ENCODE assay signal across 15 cellular contexts in the genomic region with DNA sequence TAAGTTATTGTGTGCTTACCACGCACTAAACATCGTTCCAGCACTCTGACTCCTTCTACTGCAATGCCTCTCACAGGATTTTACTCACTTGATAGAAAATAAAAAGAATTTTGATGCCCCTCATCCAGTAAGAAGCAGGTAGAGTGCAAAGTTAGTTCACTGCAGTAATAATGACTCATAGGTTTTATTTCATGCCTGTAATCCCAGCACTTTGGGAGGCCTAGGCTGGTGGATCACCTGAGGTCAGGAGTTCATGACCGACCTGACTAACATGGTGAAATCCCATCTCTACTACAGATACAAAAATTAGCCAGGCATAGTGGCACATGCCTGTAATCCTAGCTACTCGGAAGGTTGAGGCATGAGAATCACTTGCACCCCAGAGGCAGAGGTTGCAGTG.
A peak's percentile ranks its signal among the peaks of the same experiment; 100 is the strongest.
DNase-seq lines count a peak whose midpoint lies in the region; ATAC-seq and TF ChIP-seq lines count a peak whose summit lies in the region.
"Had no signal": no experiment of that assay in that cellular context is flagged by ENCODE, and none has a peak within 500 bp of the region (broad histone marks: within the 10 kb centered on the region; RNA-seq: fewer than 3 reads in every experiment).

No MANE protein-coding gene starts in this region.

- no peak for TF ChIP-seq POLR2A in breast epithelium (IDR thresholded peaks at IDR 0.05)

- no peaks in the 10 kb centered on the region for H3K4me1 ChIP-seq in breast epithelium
- H3K4me1 ChIP-seq: HAP-1 had no signal

- H3K27me3 ChIP-seq in breast epithelium, result no peaks in the 10 kb centered on the region
- H3K27me3 ChIP-seq: BLaER1 treated with 17β-estradiol and CSF1 and Interleukin-3, amounts not matched to agents 10 nM and 100 nM had no signal

- TF ChIP-seq CTCF in MCF 10A (IDR thresholded peaks at IDR 0.05; ENCODE audit: unreplicated experiment), result no peak
- no peak for TF ChIP-seq CTCF in breast epithelium (IDR thresholded peaks at IDR 0.05)
- no peak for TF ChIP-seq CTCF in epithelial cell of esophagus (IDR thresholded peaks at IDR 0.05; ENCODE audit: insufficient read depth, low read depth, low read length, missing control alignments)

- H3K9me3 ChIP-seq in breast epithelium, result no peaks in the 10 kb centered on the region
- H3K9me3 ChIP-seq: BLaER1 treated with 17β-estradiol and CSF1 and Interleukin-3, amounts not matched to agents 10 nM and 100 nM; HAP-1 had no signal

- no peak overlapping the region for H3K4me3 Mint-ChIP-seq in MCF 10A (ENCODE audit: unreplicated experiment)
- H3K4me3 Mint-ChIP-seq: CD4-positive, CD25-positive, alpha-beta regulatory T cell had no signal

- H3K36me3 ChIP-seq in breast epithelium, result no peaks in the 10 kb centered on the region
- H3K36me3 ChIP-seq: BLaER1 treated with 17β-estradiol and CSF1 and Interleukin-3, amounts not matched to agents 10 nM and 100 nM; HAP-1 had no signal

- CTCF ChIA-PET in MCF 10A (lab: Yijun Ruan, JAX), result interaction anchor here (0.6 to 1.6 kb wide), 2 partner anchors 18 kb away, joined by 3 to 5 read pairs; no protein-coding TSS in a partner anchor

- BruUV-seq in MCF 10A (replicated peaks; lab: Mats Ljungman, UMichigan), result no TSS peak

- no peaks in the 10 kb centered on the region for H3K4me1 Mint-ChIP-seq in MCF 10A (ENCODE audit: insufficient read depth, unreplicated experiment)
- H3K4me1 Mint-ChIP-seq: CD4-positive, CD25-positive, alpha-beta regulatory T cell had no signal

- intact Hi-C loops in MCF 10A (cut with micrococcal nuclease), result no loop called here
- intact Hi-C loops in breast epithelium (cut with DNase I; ENCODE audit: low total_unique reads), result no loop called here

- H3K36me3 Mint-ChIP-seq in MCF 10A (ENCODE audit: insufficient read depth, unreplicated experiment), result no peaks in the 10 kb centered on the region
- H3K36me3 Mint-ChIP-seq: CD4-positive, CD25-positive, alpha-beta regulatory T cell had no signal

- H3K27ac Mint-ChIP-seq in MCF 10A (ENCODE audit: low read depth, unreplicated experiment), result no peak overlapping the region
- H3K27ac Mint-ChIP-seq: CD4-positive, CD25-positive, alpha-beta regulatory T cell had no signal

- no peaks in the 10 kb centered on the region for H3K27me3 Mint-ChIP-seq in MCF 10A (ENCODE audit: insufficient read depth, unreplicated experiment)

- no peak overlapping the region for H3K4me3 ChIP-seq in breast epithelium
- H3K4me3 ChIP-seq in epithelial cell of esophagus (ENCODE audit: low read length), result no peak overlapping the region
- H3K4me3 ChIP-seq: BLaER1 treated with 17β-estradiol and CSF1 and Interleukin-3, amounts not matched to agents 10 nM and 100 nM; HAP-1 had no signal

- DNase-seq in MCF 10A (ENCODE audit: unreplicated experiment) (peak; percentile 14), breast epithelium (ENCODE audit: low spot score in 2 of 2) (no peak), epithelial cell of esophagus (ENCODE audit: low read depth) (peak; percentile 16), left lobe of liver (ENCODE audit: low spot score) (no peak), RKO (ENCODE audit: low spot score) (no peak)
- DNase-seq: 8988T; ACHN; Calu3; CD4-positive, CD25-positive, alpha-beta regulatory T cell; DMS 273 treated with DMSO at 0.1 percent for 48 hours had no signal

- POLR2A ChIA-PET in MCF 10A (lab: Yijun Ruan, JAX), result no interaction called here

- peak; percentile 43 for ATAC-seq in left lobe of liver
- no peak for ATAC-seq in SK-N-SH treated with all-trans-retinoic acid at 6 μM for 48 hours
- no peak for ATAC-seq in HG03520 (IDR thresholded peaks at IDR 0.05; ENCODE audit: unreplicated experiment)
- ATAC-seq: HepG2 had no signal

- no peaks in the 10 kb centered on the region for H3K9me3 Mint-ChIP-seq in MCF 10A (ENCODE audit: unreplicated experiment)

- no peak overlapping the region for H3K27ac ChIP-seq in breast epithelium
- H3K27ac ChIP-seq: BLaER1 treated with 17β-estradiol and CSF1 and Interleukin-3, amounts not matched to agents 10 nM and 100 nM had no signal

TF ChIP-seq in SK-N-SH treated with all-trans-retinoic acid at 6 μM for 48 hours, 23 proteins besides CTCF, POLR2A, EP300 and RAD21:
- TF ChIP-seq, protein P1, sequence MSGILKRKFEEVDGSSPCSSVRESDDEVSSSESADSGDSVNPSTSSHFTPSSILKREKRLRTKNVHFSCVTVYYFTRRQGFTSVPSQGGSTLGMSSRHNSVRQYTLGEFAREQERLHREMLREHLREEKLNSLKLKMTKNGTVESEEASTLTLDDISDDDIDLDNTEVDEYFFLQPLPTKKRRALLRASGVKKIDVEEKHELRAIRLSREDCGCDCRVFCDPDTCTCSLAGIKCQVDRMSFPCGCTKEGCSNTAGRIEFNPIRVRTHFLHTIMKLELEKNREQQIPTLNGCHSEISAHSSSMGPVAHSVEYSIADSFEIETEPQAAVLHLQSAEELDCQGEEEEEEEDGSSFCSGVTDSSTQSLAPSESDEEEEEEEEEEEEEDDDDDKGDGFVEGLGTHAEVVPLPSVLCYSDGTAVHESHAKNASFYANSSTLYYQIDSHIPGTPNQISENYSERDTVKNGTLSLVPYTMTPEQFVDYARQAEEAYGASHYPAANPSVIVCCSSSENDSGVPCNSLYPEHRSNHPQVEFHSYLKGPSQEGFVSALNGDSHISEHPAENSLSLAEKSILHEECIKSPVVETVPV (CRISPR knock-in tag; IDR thresholded peaks at IDR 0.05), result no peak
- TF ChIP-seq ZNF70 (CRISPR knock-in tag; IDR thresholded peaks at IDR 0.05) (no peak), ZFP3 (CRISPR knock-in tag; IDR thresholded peaks at IDR 0.05) (no peak), GLIS3 (CRISPR knock-in tag; IDR thresholded peaks at IDR 0.05) (no peak), ZNF565 (CRISPR knock-in tag; conservative IDR thresholded peaks at IDR 0.05; ENCODE audit: low read depth) (no peak), CSDC2 (CRISPR knock-in tag; IDR thresholded peaks at IDR 0.05) (no peak)
- TF ChIP-seq, protein P2, sequence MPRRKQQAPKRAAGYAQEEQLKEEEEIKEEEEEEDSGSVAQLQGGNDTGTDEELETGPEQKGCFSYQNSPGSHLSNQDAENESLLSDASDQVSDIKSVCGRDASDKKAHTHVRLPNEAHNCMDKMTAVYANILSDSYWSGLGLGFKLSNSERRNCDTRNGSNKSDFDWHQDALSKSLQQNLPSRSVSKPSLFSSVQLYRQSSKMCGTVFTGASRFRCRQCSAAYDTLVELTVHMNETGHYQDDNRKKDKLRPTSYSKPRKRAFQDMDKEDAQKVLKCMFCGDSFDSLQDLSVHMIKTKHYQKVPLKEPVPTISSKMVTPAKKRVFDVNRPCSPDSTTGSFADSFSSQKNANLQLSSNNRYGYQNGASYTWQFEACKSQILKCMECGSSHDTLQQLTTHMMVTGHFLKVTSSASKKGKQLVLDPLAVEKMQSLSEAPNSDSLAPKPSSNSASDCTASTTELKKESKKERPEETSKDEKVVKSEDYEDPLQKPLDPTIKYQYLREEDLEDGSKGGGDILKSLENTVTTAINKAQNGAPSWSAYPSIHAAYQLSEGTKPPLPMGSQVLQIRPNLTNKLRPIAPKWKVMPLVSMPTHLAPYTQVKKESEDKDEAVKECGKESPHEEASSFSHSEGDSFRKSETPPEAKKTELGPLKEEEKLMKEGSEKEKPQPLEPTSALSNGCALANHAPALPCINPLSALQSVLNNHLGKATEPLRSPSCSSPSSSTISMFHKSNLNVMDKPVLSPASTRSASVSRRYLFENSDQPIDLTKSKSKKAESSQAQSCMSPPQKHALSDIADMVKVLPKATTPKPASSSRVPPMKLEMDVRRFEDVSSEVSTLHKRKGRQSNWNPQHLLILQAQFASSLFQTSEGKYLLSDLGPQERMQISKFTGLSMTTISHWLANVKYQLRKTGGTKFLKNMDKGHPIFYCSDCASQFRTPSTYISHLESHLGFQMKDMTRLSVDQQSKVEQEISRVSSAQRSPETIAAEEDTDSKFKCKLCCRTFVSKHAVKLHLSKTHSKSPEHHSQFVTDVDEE (CRISPR knock-in tag; IDR thresholded peaks at IDR 0.05), result no peak
TF ChIP-seq in SK-N-SH treated with all-trans-retinoic acid at 6 μM for 48 hours: peak in this region for 0.

Comparison
In these comparisons a context has a peak if more than half of its experiments do, and no peak if none do; other contexts are left out.
1. DNase-seq: peak in MCF 10A (single experiment) and epithelial cell of esophagus (single experiment); none in breast epithelium (0 of 2), left lobe of liver (single experiment) and RKO (single experiment).